ENCODE assay signal across 23 cellular contexts in genomic region chr3:923161-923910, GRCh38.
DNase-seq lines count a peak whose midpoint lies in the region; ATAC-seq and TF ChIP-seq lines count a peak whose summit lies in the region.
"Had no signal": no experiment of that assay in that cellular context is flagged by ENCODE, and none has a peak within 500 bp of the region (broad histone marks: within the 10 kb centered on the region; RNA-seq: fewer than 3 reads in every experiment).

No MANE protein-coding gene starts in this region.

- TF ChIP-seq POLR2A in right lobe of liver (IDR thresholded peaks at IDR 0.05), result no peak

- peak; percentile 66 for DNase-seq in Caki2 (ENCODE audit: low read depth)
- peak; percentile 20 for DNase-seq in SW480 (ENCODE audit: low spot score)
- peak; percentile 39 for DNase-seq in kidney epithelial cell (ENCODE audit: low read depth)
- peak; percentile 95 for DNase-seq in renal cortical epithelial cell (ENCODE audit: low read depth)
- DNase-seq in right lobe of liver, result no peak
- DNase-seq in activated T-cell treated with anti-CD3 and anti-CD28 coated beads, Interleukin-2, amount 50 U/mL, for 24 hours, result no peak
- DNase-seq: 8988T; CD8-positive, alpha-beta T cell; DMS 273 treated with DMSO at 0.1 percent for 48 hours; DMS53; DND-41; EL; GM23248; H7; HFFc6; IMR-90 had no signal

- H3K4me1 ChIP-seq in right lobe of liver, result no peaks in the 10 kb centered on the region
- H3K4me1 ChIP-seq: BLaER1 treated with 17β-estradiol and CSF1 and Interleukin-3, amounts not matched to agents 10 nM and 100 nM had no signal

- no peak for TF ChIP-seq CTCF in kidney epithelial cell (IDR thresholded peaks at IDR 0.05; ENCODE audit: insufficient read depth, low read length, poor library complexity, severe bottlenecking)
- no peak for TF ChIP-seq CTCF in right lobe of liver (IDR thresholded peaks at IDR 0.05)

- no peak for ATAC-seq in right lobe of liver
- no peak for ATAC-seq in HG02798 (IDR thresholded peaks at IDR 0.05; ENCODE audit: poor library complexity, unreplicated experiment)
- ATAC-seq: CD8-positive, alpha-beta T cell; GM12878; HCT116; K562 had no signal

- no peaks in the 10 kb centered on the region for H3K27me3 Mint-ChIP-seq in activated T-cell treated with anti-CD3 and anti-CD28 coated beads, Interleukin-2, amount 50 U/mL, for 24 hours
- H3K27me3 Mint-ChIP-seq: B cell had no signal

- H3K9me3 Mint-ChIP-seq in activated T-cell treated with anti-CD3 and anti-CD28 coated beads, Interleukin-2, amount 50 U/mL, for 24 hours, result no peaks in the 10 kb centered on the region

- H3K4me1 Mint-ChIP-seq in activated T-cell treated with anti-CD3 and anti-CD28 coated beads, Interleukin-2, amount 50 U/mL, for 24 hours (ENCODE audit: low read depth), result no peaks in the 10 kb centered on the region
- H3K4me1 Mint-ChIP-seq: B cell had no signal

- no peak overlapping the region for H3K4me3 Mint-ChIP-seq in activated T-cell treated with anti-CD3 and anti-CD28 coated beads, Interleukin-2, amount 50 U/mL, for 24 hours
- H3K4me3 Mint-ChIP-seq: B cell; CD8-positive, alpha-beta T cell; HFFc6 had no signal

- intact Hi-C loops in right lobe of liver (cut with DNase I), result no loop called here

- WGBS in right lobe of liver (ENCODE audit: insufficient coverage, low coverage, low lambda C conversion rate, missing lambda C conversion rate), result 53% methylated on average over 4 of the region's 4 CpGs

- no peak overlapping the region for H3K27ac Mint-ChIP-seq in activated T-cell treated with anti-CD3 and anti-CD28 coated beads, Interleukin-2, amount 50 U/mL, for 24 hours
- H3K27ac Mint-ChIP-seq: B cell; CD8-positive, alpha-beta T cell; HFFc6 had no signal

- no peak overlapping the region for H3K27ac ChIP-seq in right lobe of liver
- H3K27ac ChIP-seq: BLaER1 treated with 17β-estradiol and CSF1 and Interleukin-3, amounts not matched to agents 10 nM and 100 nM; GM23248; HL-60 had no signal

- no peaks in the 10 kb centered on the region for H3K36me3 ChIP-seq in kidney epithelial cell (ENCODE audit: control insufficient read depth, insufficient read depth, low read length)
- H3K36me3 ChIP-seq in right lobe of liver, result no peaks in the 10 kb centered on the region
- H3K36me3 ChIP-seq: BLaER1 treated with 17β-estradiol and CSF1 and Interleukin-3, amounts not matched to agents 10 nM and 100 nM had no signal

- in situ Hi-C loops in Caki2 (cut with HindIII; ENCODE audit: low pct_unique_long_range_greater_than_20kb, low sequenced_read_pairs), result no loop called here

- no peaks in the 10 kb centered on the region for H3K36me3 Mint-ChIP-seq in activated T-cell treated with anti-CD3 and anti-CD28 coated beads, Interleukin-2, amount 50 U/mL, for 24 hours (ENCODE audit: low read depth)
- H3K36me3 Mint-ChIP-seq: CD8-positive, alpha-beta T cell had no signal

- no peaks in the 10 kb centered on the region for H3K27me3 ChIP-seq in kidney epithelial cell (ENCODE audit: control insufficient read depth, insufficient read depth, low read length)
- H3K27me3 ChIP-seq in right lobe of liver, result no peaks in the 10 kb centered on the region
- H3K27me3 ChIP-seq: BLaER1 treated with 17β-estradiol and CSF1 and Interleukin-3, amounts not matched to agents 10 nM and 100 nM had no signal

- no peaks in the 10 kb centered on the region for H3K9me3 ChIP-seq in right lobe of liver
- H3K9me3 ChIP-seq: BLaER1 treated with 17β-estradiol and CSF1 and Interleukin-3, amounts not matched to agents 10 nM and 100 nM had no signal

- no peak overlapping the region for H3K4me3 ChIP-seq in kidney epithelial cell (ENCODE audit: low read depth, low read length)
- no peak overlapping the region for H3K4me3 ChIP-seq in right lobe of liver
- H3K4me3 ChIP-seq: BLaER1 treated with 17β-estradiol and CSF1 and Interleukin-3, amounts not matched to agents 10 nM and 100 nM; GM12878; GM23248; K562 had no signal

Comparison
In these comparisons a context has a peak if more than half of its experiments do, and no peak if none do; other contexts are left out.
1. DNase-seq: peak in Caki2 (single experiment), SW480 (single experiment), kidney epithelial cell (single experiment) and renal cortical epithelial cell (single experiment); none in right lobe of liver (0 of 3) and activated T-cell treated with anti-CD3 and anti-CD28 coated beads, Interleukin-2, amount 50 U/mL, for 24 hours (single experiment).